1 cellular context compared by ENCODE assay signal in genomic region chr2:169584005-169584877, GRCh38.
TF ChIP-seq lines count a peak whose summit lies in the region.

Gene PPIG (plus strand): TSS chr2:169584351. CDS start chr2:169604042, 19,691 bp downstream.

TF ChIP-seq in K562, 482 proteins besides CTCF, POLR2A, EP300 and RAD21 (continued from another document and continues in another):
- TF ChIP-seq, protein P1, sequence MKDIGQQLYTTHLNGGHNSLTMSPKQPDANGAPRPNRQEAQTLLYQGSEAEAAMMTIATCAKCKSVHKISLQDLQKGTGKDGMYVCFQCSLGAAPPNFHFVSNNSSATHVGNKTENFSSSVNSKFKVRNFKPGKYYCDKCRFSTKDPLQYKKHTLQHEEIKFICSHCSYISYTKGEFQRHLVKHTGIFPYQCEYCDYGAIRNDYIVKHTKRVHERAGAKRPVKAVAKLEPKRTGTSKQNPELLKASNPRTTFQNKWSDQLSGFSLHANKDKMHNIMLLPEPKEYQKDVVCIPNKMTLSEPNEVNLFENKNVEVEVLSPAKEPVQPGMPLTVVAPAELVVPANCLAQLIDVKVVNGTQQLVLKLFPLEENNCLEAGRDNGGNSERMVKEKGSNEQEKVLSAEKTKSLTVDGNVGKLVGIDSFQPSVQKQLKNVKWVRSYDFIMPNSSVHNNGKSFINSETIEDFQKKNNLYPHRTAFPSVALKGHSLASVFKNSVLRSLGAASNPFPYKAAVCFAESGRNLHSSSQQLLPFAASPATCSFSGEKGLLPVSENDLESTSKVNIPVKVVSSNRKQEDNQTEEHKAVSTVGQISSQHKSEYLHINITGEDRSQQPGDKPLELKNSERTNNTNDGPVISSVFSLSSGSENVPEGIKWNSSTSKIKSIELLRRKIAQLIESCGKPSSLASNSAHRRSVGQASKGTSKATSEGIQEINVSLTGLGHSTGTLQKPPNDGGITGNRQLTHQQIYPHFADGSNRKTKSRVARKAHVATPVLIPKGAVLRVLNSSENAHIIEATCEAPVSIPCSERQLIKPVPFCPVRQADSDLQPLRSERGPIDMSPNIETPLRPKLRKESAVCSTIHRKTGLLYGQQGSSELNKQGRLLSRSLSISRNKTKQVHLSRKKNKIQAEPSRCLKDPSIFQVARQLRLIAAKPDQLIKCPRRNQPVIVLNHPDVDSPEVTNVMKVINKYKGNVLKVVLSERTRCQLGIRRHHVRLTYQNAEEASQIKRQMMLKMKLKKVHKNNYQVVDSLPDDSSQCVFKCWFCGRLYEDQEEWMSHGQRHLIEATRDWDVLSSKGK (CRISPR knock-in tag; IDR thresholded peaks at IDR 0.05), result no peak
- TF ChIP-seq U2AF1 (optimal IDR thresholded peaks at IDR 0.05; ENCODE audit: low read depth, low read length) (no peak), BHLHE40 (IDR thresholded peaks at IDR 0.05; ENCODE audit: low read length) (peak; percentile 44), HDAC1 (IDR thresholded peaks at IDR 0.05) (peak in 1 of 2 experiments; percentile 93; a peak in 2 of 4 replicates), TFAP4 (CRISPR knock-in tag; IDR thresholded peaks at IDR 0.05; ENCODE audit: borderline replicate concordance) (peak; percentile 87), ZNF408 (CRISPR knock-in tag; IDR thresholded peaks at IDR 0.05; ENCODE audit: low read depth) (no peak), SRSF3 (IDR thresholded peaks at IDR 0.05; ENCODE audit: insufficient read depth, low read length) (no peak), CSDE1 (IDR thresholded peaks at IDR 0.05) (peak in 1 of 2 experiments; percentile 89; a peak in 2 of 4 replicates), RBM15 (IDR thresholded peaks at IDR 0.05; ENCODE audit: insufficient read depth, low read length) (no peak), MTA2 (IDR thresholded peaks at IDR 0.05; ENCODE audit: low read depth) (no peak), ZNF239 (CRISPR knock-in tag; IDR thresholded peaks at IDR 0.05) (no peak), ZSCAN32 (CRISPR knock-in tag; IDR thresholded peaks at IDR 0.05) (no peak), THRAP3 (IDR thresholded peaks at IDR 0.05; ENCODE audit: borderline replicate concordance) (no peak), HMG20B (CRISPR knock-in tag; IDR thresholded peaks at IDR 0.05) (no peak; the same call in 1 of the 2 replicates), SMARCA4 (IDR thresholded peaks at IDR 0.05) (no peak), NR3C1 (CRISPR knock-in tag; IDR thresholded peaks at IDR 0.05) (peak; percentile 69; the same call in 1 of the 2 replicates), CBX3 (IDR thresholded peaks at IDR 0.05; ENCODE audit: borderline replicate concordance in 1 of 2, low read length in 2 of 2) (peak in 1 of 2 experiments; percentile 100; a peak in 2 of 3 replicates), TBL1XR1 (IDR thresholded peaks at IDR 0.05; ENCODE audit: low read length in 2 of 2) (peak; percentile 75 to 96), ELF4 (CRISPR knock-in tag; IDR thresholded peaks at IDR 0.05) (no peak; the same call in 1 of the 2 replicates), MYBL2 (IDR thresholded peaks at IDR 0.05; ENCODE audit: low read depth) (peak; percentile 93), MYBL2 (CRISPR knock-in tag; IDR thresholded peaks at IDR 0.05; ENCODE audit: borderline replicate concordance) (no peak), THRB (CRISPR knock-in tag; conservative IDR thresholded peaks at IDR 0.05) (no peak), ZNF785 (CRISPR knock-in tag; IDR thresholded peaks at IDR 0.05) (no peak), FOSL1 (tag; conservative IDR thresholded peaks at IDR 0.05) (peak; percentile 48; the same call in 1 of the 2 replicates), MED1 (CRISPR knock-in tag; IDR thresholded peaks at IDR 0.05; ENCODE audit: borderline replicate concordance) (no peak), NRF1 (conservative IDR thresholded peaks at IDR 0.05 in 1 of 2, IDR thresholded peaks at IDR 0.05 in 1 of 2) (peak; percentile 71 to 78), KLF10 (CRISPR knock-in tag; IDR thresholded peaks at IDR 0.05) (0 out of 2 replicates have a peak, but pooled peaks have one; percentile 21), ZBTB7A (IDR thresholded peaks at IDR 0.05; ENCODE audit: borderline replicate concordance, control insufficient read depth, low read depth, low read length) (peak; percentile 15; the same call in 1 of the 2 replicates)
- TF ChIP-seq, protein P2, sequence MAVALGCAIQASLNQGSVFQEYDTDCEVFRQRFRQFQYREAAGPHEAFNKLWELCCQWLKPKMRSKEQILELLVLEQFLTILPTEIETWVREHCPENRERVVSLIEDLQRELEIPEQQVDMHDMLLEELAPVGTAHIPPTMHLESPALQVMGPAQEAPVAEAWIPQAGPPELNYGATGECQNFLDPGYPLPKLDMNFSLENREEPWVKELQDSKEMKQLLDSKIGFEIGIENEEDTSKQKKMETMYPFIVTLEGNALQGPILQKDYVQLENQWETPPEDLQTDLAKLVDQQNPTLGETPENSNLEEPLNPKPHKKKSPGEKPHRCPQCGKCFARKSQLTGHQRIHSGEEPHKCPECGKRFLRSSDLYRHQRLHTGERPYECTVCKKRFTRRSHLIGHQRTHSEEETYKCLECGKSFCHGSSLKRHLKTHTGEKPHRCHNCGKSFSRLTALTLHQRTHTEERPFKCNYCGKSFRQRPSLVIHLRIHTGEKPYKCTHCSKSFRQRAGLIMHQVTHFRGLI (CRISPR knock-in tag; IDR thresholded peaks at IDR 0.05), result no peak
- TF ChIP-seq, protein P3, sequence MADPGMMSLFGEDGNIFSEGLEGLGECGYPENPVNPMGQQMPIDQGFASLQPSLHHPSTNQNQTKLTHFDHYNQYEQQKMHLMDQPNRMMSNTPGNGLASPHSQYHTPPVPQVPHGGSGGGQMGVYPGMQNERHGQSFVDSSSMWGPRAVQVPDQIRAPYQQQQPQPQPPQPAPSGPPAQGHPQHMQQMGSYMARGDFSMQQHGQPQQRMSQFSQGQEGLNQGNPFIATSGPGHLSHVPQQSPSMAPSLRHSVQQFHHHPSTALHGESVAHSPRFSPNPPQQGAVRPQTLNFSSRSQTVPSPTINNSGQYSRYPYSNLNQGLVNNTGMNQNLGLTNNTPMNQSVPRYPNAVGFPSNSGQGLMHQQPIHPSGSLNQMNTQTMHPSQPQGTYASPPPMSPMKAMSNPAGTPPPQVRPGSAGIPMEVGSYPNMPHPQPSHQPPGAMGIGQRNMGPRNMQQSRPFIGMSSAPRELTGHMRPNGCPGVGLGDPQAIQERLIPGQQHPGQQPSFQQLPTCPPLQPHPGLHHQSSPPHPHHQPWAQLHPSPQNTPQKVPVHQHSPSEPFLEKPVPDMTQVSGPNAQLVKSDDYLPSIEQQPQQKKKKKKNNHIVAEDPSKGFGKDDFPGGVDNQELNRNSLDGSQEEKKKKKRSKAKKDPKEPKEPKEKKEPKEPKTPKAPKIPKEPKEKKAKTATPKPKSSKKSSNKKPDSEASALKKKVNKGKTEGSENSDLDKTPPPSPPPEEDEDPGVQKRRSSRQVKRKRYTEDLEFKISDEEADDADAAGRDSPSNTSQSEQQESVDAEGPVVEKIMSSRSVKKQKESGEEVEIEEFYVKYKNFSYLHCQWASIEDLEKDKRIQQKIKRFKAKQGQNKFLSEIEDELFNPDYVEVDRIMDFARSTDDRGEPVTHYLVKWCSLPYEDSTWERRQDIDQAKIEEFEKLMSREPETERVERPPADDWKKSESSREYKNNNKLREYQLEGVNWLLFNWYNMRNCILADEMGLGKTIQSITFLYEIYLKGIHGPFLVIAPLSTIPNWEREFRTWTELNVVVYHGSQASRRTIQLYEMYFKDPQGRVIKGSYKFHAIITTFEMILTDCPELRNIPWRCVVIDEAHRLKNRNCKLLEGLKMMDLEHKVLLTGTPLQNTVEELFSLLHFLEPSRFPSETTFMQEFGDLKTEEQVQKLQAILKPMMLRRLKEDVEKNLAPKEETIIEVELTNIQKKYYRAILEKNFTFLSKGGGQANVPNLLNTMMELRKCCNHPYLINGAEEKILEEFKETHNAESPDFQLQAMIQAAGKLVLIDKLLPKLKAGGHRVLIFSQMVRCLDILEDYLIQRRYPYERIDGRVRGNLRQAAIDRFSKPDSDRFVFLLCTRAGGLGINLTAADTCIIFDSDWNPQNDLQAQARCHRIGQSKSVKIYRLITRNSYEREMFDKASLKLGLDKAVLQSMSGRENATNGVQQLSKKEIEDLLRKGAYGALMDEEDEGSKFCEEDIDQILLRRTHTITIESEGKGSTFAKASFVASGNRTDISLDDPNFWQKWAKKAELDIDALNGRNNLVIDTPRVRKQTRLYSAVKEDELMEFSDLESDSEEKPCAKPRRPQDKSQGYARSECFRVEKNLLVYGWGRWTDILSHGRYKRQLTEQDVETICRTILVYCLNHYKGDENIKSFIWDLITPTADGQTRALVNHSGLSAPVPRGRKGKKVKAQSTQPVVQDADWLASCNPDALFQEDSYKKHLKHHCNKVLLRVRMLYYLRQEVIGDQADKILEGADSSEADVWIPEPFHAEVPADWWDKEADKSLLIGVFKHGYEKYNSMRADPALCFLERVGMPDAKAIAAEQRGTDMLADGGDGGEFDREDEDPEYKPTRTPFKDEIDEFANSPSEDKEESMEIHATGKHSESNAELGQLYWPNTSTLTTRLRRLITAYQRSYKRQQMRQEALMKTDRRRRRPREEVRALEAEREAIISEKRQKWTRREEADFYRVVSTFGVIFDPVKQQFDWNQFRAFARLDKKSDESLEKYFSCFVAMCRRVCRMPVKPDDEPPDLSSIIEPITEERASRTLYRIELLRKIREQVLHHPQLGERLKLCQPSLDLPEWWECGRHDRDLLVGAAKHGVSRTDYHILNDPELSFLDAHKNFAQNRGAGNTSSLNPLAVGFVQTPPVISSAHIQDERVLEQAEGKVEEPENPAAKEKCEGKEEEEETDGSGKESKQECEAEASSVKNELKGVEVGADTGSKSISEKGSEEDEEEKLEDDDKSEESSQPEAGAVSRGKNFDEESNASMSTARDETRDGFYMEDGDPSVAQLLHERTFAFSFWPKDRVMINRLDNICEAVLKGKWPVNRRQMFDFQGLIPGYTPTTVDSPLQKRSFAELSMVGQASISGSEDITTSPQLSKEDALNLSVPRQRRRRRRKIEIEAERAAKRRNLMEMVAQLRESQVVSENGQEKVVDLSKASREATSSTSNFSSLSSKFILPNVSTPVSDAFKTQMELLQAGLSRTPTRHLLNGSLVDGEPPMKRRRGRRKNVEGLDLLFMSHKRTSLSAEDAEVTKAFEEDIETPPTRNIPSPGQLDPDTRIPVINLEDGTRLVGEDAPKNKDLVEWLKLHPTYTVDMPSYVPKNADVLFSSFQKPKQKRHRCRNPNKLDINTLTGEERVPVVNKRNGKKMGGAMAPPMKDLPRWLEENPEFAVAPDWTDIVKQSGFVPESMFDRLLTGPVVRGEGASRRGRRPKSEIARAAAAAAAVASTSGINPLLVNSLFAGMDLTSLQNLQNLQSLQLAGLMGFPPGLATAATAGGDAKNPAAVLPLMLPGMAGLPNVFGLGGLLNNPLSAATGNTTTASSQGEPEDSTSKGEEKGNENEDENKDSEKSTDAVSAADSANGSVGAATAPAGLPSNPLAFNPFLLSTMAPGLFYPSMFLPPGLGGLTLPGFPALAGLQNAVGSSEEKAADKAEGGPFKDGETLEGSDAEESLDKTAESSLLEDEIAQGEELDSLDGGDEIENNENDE (IDR thresholded peaks at IDR 0.05; ENCODE audit: low read depth, low read length), result no peak
- TF ChIP-seq, protein P4, sequence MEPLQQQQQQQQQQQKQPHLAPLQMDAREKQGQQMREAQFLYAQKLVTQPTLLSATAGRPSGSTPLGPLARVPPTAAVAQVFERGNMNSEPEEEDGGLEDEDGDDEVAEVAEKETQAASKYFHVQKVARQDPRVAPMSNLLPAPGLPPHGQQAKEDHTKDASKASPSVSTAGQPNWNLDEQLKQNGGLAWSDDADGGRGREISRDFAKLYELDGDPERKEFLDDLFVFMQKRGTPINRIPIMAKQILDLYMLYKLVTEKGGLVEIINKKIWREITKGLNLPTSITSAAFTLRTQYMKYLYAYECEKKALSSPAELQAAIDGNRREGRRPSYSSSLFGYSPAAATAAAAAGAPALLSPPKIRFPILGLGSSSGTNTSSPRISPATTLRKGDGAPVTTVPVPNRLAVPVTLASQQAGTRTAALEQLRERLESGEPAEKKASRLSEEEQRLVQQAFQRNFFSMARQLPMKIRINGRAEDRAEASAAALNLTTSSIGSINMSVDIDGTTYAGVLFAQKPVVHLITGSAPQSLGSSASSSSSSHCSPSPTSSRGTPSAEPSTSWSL (CRISPR knock-in tag; IDR thresholded peaks at IDR 0.05; ENCODE audit: borderline replicate concordance), result no peak
- TF ChIP-seq, protein P5, sequence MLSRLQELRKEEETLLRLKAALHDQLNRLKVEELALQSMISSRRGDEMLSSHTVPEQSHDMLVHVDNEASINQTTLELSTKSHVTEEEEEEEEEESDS (CRISPR knock-in tag; IDR thresholded peaks at IDR 0.05), result no peak
- TF ChIP-seq, protein P6, sequence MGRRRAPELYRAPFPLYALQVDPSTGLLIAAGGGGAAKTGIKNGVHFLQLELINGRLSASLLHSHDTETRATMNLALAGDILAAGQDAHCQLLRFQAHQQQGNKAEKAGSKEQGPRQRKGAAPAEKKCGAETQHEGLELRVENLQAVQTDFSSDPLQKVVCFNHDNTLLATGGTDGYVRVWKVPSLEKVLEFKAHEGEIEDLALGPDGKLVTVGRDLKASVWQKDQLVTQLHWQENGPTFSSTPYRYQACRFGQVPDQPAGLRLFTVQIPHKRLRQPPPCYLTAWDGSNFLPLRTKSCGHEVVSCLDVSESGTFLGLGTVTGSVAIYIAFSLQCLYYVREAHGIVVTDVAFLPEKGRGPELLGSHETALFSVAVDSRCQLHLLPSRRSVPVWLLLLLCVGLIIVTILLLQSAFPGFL (CRISPR knock-in tag; IDR thresholded peaks at IDR 0.05), result no peak
